8 cellular contexts compared by ENCODE assay signal in genomic region chr12:122752464-122753212, GRCh38. TPM values are rescaled to one million over a fixed set of nuclear protein-coding genes. Genes with fewer than 3 reads are reported as not detected.
DNase-seq lines count a peak whose midpoint lies in the region; ATAC-seq and TF ChIP-seq lines count a peak whose summit lies in the region.

Gene DENR (plus strand): TSS chr12:122752824. CDS start chr12:122753702, 878 bp downstream.

- intact Hi-C loops in PC-9 (cut with micrococcal nuclease; ENCODE audit: unreplicated experiment) = loop anchor here (1.0 to 2.0 kb wide), 3 partner anchors 115 to 252 kb away; partner anchors contain the start of genes KNTC1 and ZCCHC8

- H3K4me2 ChIP-seq in PC-9 = peak within 1 kb of the TSS; percentile 84

- no peaks in the 10 kb centered on the region for H3K9me2 ChIP-seq in PC-9 (ENCODE audit: insufficient read depth)

- H3K9ac ChIP-seq in mucosa of rectum (ENCODE audit: low read depth in 1 of 2, low read length in 2 of 2) = peak within 1 kb of the TSS; percentile 74 to 82

- no peaks in the 10 kb centered on the region for H3K27me3 Mint-ChIP-seq in activated T-cell treated with anti-CD3 and anti-CD28 coated beads, Interleukin-2, amount 50 U/mL, for 24 hours

- POLR2A ChIA-PET in PC-9 (lab: Charles Lee; ENCODE audit: unreplicated experiment) = interaction anchor here (0.6 kb wide), 3 partner anchors 19 to 1030 kb away, joined by 3 to 5 read pairs (median 3); no protein-coding TSS in a partner anchor

- H3F3A ChIP-seq in PC-9 (ENCODE audit: insufficient read depth, low read depth) = peaks cover 22% of the 10 kb centered on the region

- H3K27me3 ChIP-seq in PC-9 (ENCODE audit: insufficient read depth, low read depth) = no peaks in the 10 kb centered on the region
- no peaks in the 10 kb centered on the region for H3K27me3 ChIP-seq in mucosa of rectum (ENCODE audit: control insufficient read depth in 2 of 2, insufficient read depth in 2 of 2, low read length in 2 of 2)

- no peaks in the 10 kb centered on the region for H3K9me3 Mint-ChIP-seq in activated T-cell treated with anti-CD3 and anti-CD28 coated beads, Interleukin-2, amount 50 U/mL, for 24 hours

- in situ Hi-C loops in KBM-7 (cut with MboI; ENCODE audit: low pct_unique_long_range_greater_than_20kb, low sequenced_read_pairs) = loop anchor here (25.0 kb wide), 1 partner anchor 240 kb away; the partner anchor contains the start of gene ZCCHC8

- TF ChIP-seq CTCF in PC-9 (conservative IDR thresholded peaks at IDR 0.05) = peak; percentile 70

- peak within 1 kb of the TSS; percentile 93 for H3K4me3 Mint-ChIP-seq in activated T-cell treated with anti-CD3 and anti-CD28 coated beads, Interleukin-2, amount 50 U/mL, for 24 hours

- no TSS peak for BruUV-seq in PC-9 (replicated peaks; lab: Mats Ljungman, UMichigan)

- H2AFZ ChIP-seq in PC-9 = peak within 1 kb of the TSS; percentile 87

- H3K9me3 ChIP-seq in PC-9 (ENCODE audit: insufficient read depth, low read depth) (no peaks in the 10 kb centered on the region), mucosa of rectum (ENCODE audit: control insufficient read depth in 2 of 2, low read length in 2 of 2) (no peaks in the 10 kb centered on the region)

- H4K20me1 ChIP-seq in PC-9 (ENCODE audit: insufficient read depth) = no peaks in the 10 kb centered on the region

- CTCF ChIA-PET in PC-9 (lab: Charles Lee) = interaction anchor here (0.6 to 1.6 kb wide), 2 partner anchors 115 to 122 kb away, joined by 8 to 9 read pairs; no protein-coding TSS in a partner anchor

- peak within 1 kb of the TSS; percentile 62 for H3K27ac ChIP-seq in PC-9
- peak within 1 kb of the TSS; percentile 39 to 74 for H3K27ac ChIP-seq in mucosa of rectum (ENCODE audit: low read depth in 2 of 2, low read length in 2 of 2)

- H3K27ac Mint-ChIP-seq in activated T-cell treated with anti-CD3 and anti-CD28 coated beads, Interleukin-2, amount 50 U/mL, for 24 hours = peak within 1 kb of the TSS; percentile 98

- H3K4me1 ChIP-seq in PC-9 (replicated peaks; ENCODE audit: insufficient read depth) (peaks cover 25% of the 10 kb centered on the region), mucosa of rectum (ENCODE audit: control insufficient read depth in 2 of 2, insufficient read depth in 2 of 2, low read length in 2 of 2) (peaks cover 8 to 11% of the 10 kb centered on the region in 2 donors)

- H3K36me3 Mint-ChIP-seq in activated T-cell treated with anti-CD3 and anti-CD28 coated beads, Interleukin-2, amount 50 U/mL, for 24 hours (ENCODE audit: low read depth) = peaks cover 50% of the 10 kb centered on the region

- DNase-seq in DMS79 (lab: John Stamatoyannopoulos, UW) = peak; percentile 91
- peak; percentile 98 for DNase-seq in KBM-7
- peak; percentile 96 to 99 for DNase-seq in PC-9
- DNase-seq in activated T-cell treated with anti-CD3 and anti-CD28 coated beads, Interleukin-2, amount 50 U/mL, for 24 hours = peak; percentile 100
- peak; percentile 98 to 100 for DNase-seq in erythroblast (lab: John Stamatoyannopoulos, UW)
- DNase-seq in stimulated activated CD8-positive, alpha-beta memory T cell treated with anti-CD3 and anti-CD28 coated beads, Interleukin-4, amount 100 ng/mL, for 48 hours = peak; percentile 99

- ATAC-seq in GM21717 (IDR thresholded peaks at IDR 0.05; ENCODE audit: unreplicated experiment) = peak; percentile 86

- H3K4me3 ChIP-seq in PC-9 = peak within 1 kb of the TSS; percentile 86
- peak within 1 kb of the TSS; percentile 75 for H3K4me3 ChIP-seq in mucosa of rectum (ENCODE audit: low read length in 2 of 2)

- H3K4me1 Mint-ChIP-seq in activated T-cell treated with anti-CD3 and anti-CD28 coated beads, Interleukin-2, amount 50 U/mL, for 24 hours (ENCODE audit: low read depth) = peaks cover 48% of the 10 kb centered on the region

- H3K79me2 ChIP-seq in PC-9 (ENCODE audit: low read depth) = peaks cover 49% of the 10 kb centered on the region

- TF ChIP-seq POLR2A in erythroblast (IDR thresholded peaks at IDR 0.05; ENCODE audit: low read length) = peak; percentile 91

- H3K36me3 ChIP-seq in PC-9 (ENCODE audit: low read depth) = peaks cover 34% of the 10 kb centered on the region
- peaks cover 18 to 25% of the 10 kb centered on the region in 2 donors for H3K36me3 ChIP-seq in mucosa of rectum (ENCODE audit: control insufficient read depth in 2 of 2, insufficient read depth in 2 of 2, low read length in 2 of 2)

RNA-seq across cellular contexts. Expression of gene DENR, which starts in this region (rescaled TPM):
- total RNA-seq in PC-9 (2021) = 53.0 and 66.6 TPM in 2 replicates

Comparison
In these comparisons a context has a peak if more than half of its experiments do, and no peak if none do; other contexts are left out.
1. Peak in every context shown above with its lines: DNase-seq, ATAC-seq, H3K4me3 ChIP-seq and H3K27ac ChIP-seq.